ENCODE assay signal across 30 cellular contexts in genomic region chr14:77470192-77470870, GRCh38. TPM values are rescaled to one million over a fixed set of nuclear protein-coding genes. Genes with fewer than 3 reads are reported as not detected.
A peak's percentile ranks its signal among the peaks of the same experiment; 100 is the strongest.
DNase-seq lines count a peak whose midpoint lies in the region; ATAC-seq and TF ChIP-seq lines count a peak whose summit lies in the region.
"Had no signal": no experiment of that assay in that cellular context is flagged by ENCODE, and none has a peak within 500 bp of the region (broad histone marks: within the 10 kb centered on the region; RNA-seq: fewer than 3 reads in every experiment).

No MANE protein-coding gene starts in this region.

- no peak overlapping the region for H3K4me2 ChIP-seq in Karpas-422 (ENCODE audit: low read depth, low read length, poor library complexity, severe bottlenecking)
- H3K4me2 ChIP-seq: smooth muscle cell had no signal

- no peaks in the 10 kb centered on the region for H3K79me2 ChIP-seq in Karpas-422 (ENCODE audit: low read length)

- H3K4me1 ChIP-seq in Karpas-422 (ENCODE audit: low read length) = no peaks in the 10 kb centered on the region
- H3K4me1 ChIP-seq: psoas muscle had no signal

- H3K9me2 ChIP-seq in Karpas-422 (replicated peaks; ENCODE audit: insufficient read depth, low read length) = no peaks in the 10 kb centered on the region

- H3K27ac ChIP-seq in Karpas-422 (ENCODE audit: low read length) = no peak overlapping the region
- H3K27ac ChIP-seq: epithelial cell of prostate, neutrophil, psoas muscle had no signal

- peaks cover 35% of the 10 kb centered on the region for H3K36me3 ChIP-seq in Karpas-422 (ENCODE audit: insufficient read depth, low read length)

- H4K20me1 ChIP-seq in Karpas-422 (ENCODE audit: insufficient read depth, low read depth, low read length) = 0 out of 2 replicates have a peak, but pooled peaks cover 8% of the 10 kb centered on the region

- H2AFZ ChIP-seq in Karpas-422 (ENCODE audit: low read length) = no peak overlapping the region

- no peak for ATAC-seq in HG03432 (IDR thresholded peaks at IDR 0.05; ENCODE audit: unreplicated experiment)
- ATAC-seq: left ventricle myocardium superior had no signal

- no peaks in the 10 kb centered on the region for H3K9me3 ChIP-seq in Karpas-422 (ENCODE audit: low read length)
- H3K9me3 ChIP-seq: MG63, neutrophil, psoas muscle had no signal

- H3K27me3 ChIP-seq in Karpas-422 (ENCODE audit: low read length) = no peaks in the 10 kb centered on the region
- H3K27me3 ChIP-seq: MG63, neutrophil had no signal

- DNase-seq in NCI-H2107 treated with DMSO at 0.1 percent for 48 hours (lab: John Stamatoyannopoulos, UW; ENCODE audit: unreplicated experiment) (peak; percentile 86), NCI-H2107 (lab: John Stamatoyannopoulos, UW) (no peak), Karpas-422 (peak; percentile 70), choroid plexus epithelial cell (ENCODE audit: low read depth) (peak; percentile 40), renal cortical epithelial cell (ENCODE audit: low read depth) (peak; percentile 46), medulla oblongata (ENCODE audit: extremely low spot score) (no peak), DMS 273 (lab: John Stamatoyannopoulos, UW; ENCODE audit: unreplicated experiment) (no peak)
- DNase-seq: activated CD4-positive, alpha-beta T cell treated with anti-CD3 and anti-CD28 coated beads for 1 hour; activated CD8-positive, alpha-beta memory T cell treated with anti-CD3 and anti-CD28 coated beads for 24 hours; activated naive CD4-positive, alpha-beta T cell treated with Interleukin-2 at 50 U/mL for 16 hours; activated T-cell treated with anti-CD3 and anti-CD28 coated beads, Interleukin-2, amount 50 U/mL, for 24 hours; central memory CD4-positive, alpha-beta T cell; DMS79; immature natural killer cell; IMR-90; left ventricle myocardium superior; MG63; NCI-H1436 treated with DMSO at 0.1 percent for 48 hours; NCI-H226; NCI-H774; psoas muscle; Right ventricle myocardium superior; stimulated activated CD4-positive, alpha-beta T cell treated with anti-CD3 and anti-CD28 coated beads, Interleukin-2, amount 100 ng/mL, for 48 hours; stimulated activated naive CD4-positive, alpha-beta T cell treated with Interleukin-2 at 50 U/mL for 16 hours had no signal

- H3K9ac ChIP-seq in Karpas-422 (ENCODE audit: low read length) = no peak overlapping the region

- H3K4me3 ChIP-seq in Karpas-422 (ENCODE audit: low read length) = no peak overlapping the region
- no peak overlapping the region for H3K4me3 ChIP-seq in choroid plexus epithelial cell (ENCODE audit: low read depth, low read length)
- H3K4me3 ChIP-seq: MG63, psoas muscle, smooth muscle cell had no signal

- no peak for TF ChIP-seq CTCF in choroid plexus epithelial cell (conservative IDR thresholded peaks at IDR 0.05; ENCODE audit: low read depth, low read length)

RNA-seq across cellular contexts. Expression of gene AHSA1, which starts 12.4 kb away (rescaled TPM):
- total RNA-seq in Karpas-422 (2014; rRNA removed; shearing (Covaris generic); ENCODE audit: low replicate concordance) = 200 and 369 TPM in 2 replicates
- total RNA-seq in renal cortical epithelial cell = 95.9 and 179 TPM in 2 replicates

RNA-seq across cellular contexts. Expression of gene VIPAS39, which starts 12.9 kb away (rescaled TPM):
- 33.9 and 39.0 TPM in 2 replicates for total RNA-seq in Karpas-422 (2014; rRNA removed; shearing (Covaris generic); ENCODE audit: low replicate concordance)
- 20.7 and 26.8 TPM in 2 replicates for total RNA-seq in renal cortical epithelial cell

RNA-seq across cellular contexts. Expression of gene ISM2, which starts 28.3 kb away (rescaled TPM):
- total RNA-seq in Karpas-422 (2014; rRNA removed; shearing (Covaris generic); ENCODE audit: low replicate concordance) = 0.11 and 0.89 TPM in 2 replicates
- 1.3 and 1.7 TPM in 2 replicates for total RNA-seq in renal cortical epithelial cell
- total RNA-seq: OCI-LY7, psoas muscle, Right ventricle myocardium superior had no signal

RNA-seq across cellular contexts. Expression of gene NOXRED1, which starts 47.0 kb away (rescaled TPM):
- 0.60 and 0.97 TPM in 2 replicates for total RNA-seq in Karpas-422 (2014; rRNA removed; shearing (Covaris generic); ENCODE audit: low replicate concordance)
- 0.50 TPM in 1 of 2 replicates, not detected in the other for total RNA-seq in renal cortical epithelial cell
- total RNA-seq: A172, Right ventricle myocardium superior had no signal

Comparison
In these comparisons a context has a peak if more than half of its experiments do, and no peak if none do; other contexts are left out.
1. DNase-seq: peak in NCI-H2107 treated with DMSO at 0.1 percent for 48 hours (single experiment), Karpas-422 (single experiment), choroid plexus epithelial cell (single experiment) and renal cortical epithelial cell (single experiment); none in NCI-H2107 (single experiment), medulla oblongata (single experiment) and DMS 273 (single experiment).